8 cellular contexts compared by ENCODE assay signal in genomic region chr10:77501152-77501845, GRCh38.
A peak's percentile ranks its signal among the peaks of the same experiment; 100 is the strongest.
DNase-seq lines count a peak whose midpoint lies in the region; ATAC-seq and TF ChIP-seq lines count a peak whose summit lies in the region.

No MANE protein-coding gene starts in this region.

- peak; percentile 96 for DNase-seq in EH (ENCODE audit: low read depth)
- no peak for DNase-seq in neural crest cell (ENCODE audit: low read depth, low spot score)
- DNase-seq in WTC11 (ENCODE audit: low spot score) = no peak
- no peak for DNase-seq in NCI-H1105 (lab: John Stamatoyannopoulos, UW)
- no peak for DNase-seq in NCI-H510A treated with DMSO at 0.1 percent for 48 hours (lab: John Stamatoyannopoulos, UW)
- no peak for DNase-seq in DMS 273 treated with DMSO at 0.1 percent for 48 hours (lab: John Stamatoyannopoulos, UW)

- peaks cover 3% of the 10 kb centered on the region for H3K27me3 Mint-ChIP-seq in brain
- peaks cover 7% of the 10 kb centered on the region for H3K27me3 Mint-ChIP-seq in neural crest cell (ENCODE audit: low read depth)
- no peaks in the 10 kb centered on the region for H3K27me3 Mint-ChIP-seq in WTC11 (ENCODE audit: low read depth)

- H3K4me1 Mint-ChIP-seq in brain = peaks cover 46% of the 10 kb centered on the region
- peaks cover 18% of the 10 kb centered on the region for H3K4me1 Mint-ChIP-seq in neural crest cell
- H3K4me1 Mint-ChIP-seq in WTC11 = peaks cover 7% of the 10 kb centered on the region

- peak overlapping the region in 4 of 5 experiments; percentile 39 to 95 (median 50) for H3K27ac Mint-ChIP-seq in brain
- peak overlapping the region; percentile 64 for H3K27ac Mint-ChIP-seq in neural crest cell (ENCODE audit: unreplicated experiment)
- no peak overlapping the region for H3K27ac Mint-ChIP-seq in WTC11

- no peak for TF ChIP-seq CTCF in brain (conservative IDR thresholded peaks at IDR 0.05)
- TF ChIP-seq CTCF in neural crest cell (conservative IDR thresholded peaks at IDR 0.05) = no peak
- TF ChIP-seq CTCF in WTC11 (IDR thresholded peaks at IDR 0.05) = no peak

- ATAC-seq in HG03060 (IDR thresholded peaks at IDR 0.05; ENCODE audit: low read depth, unreplicated experiment) = peak; percentile 3
- no peak for ATAC-seq in WTC11

- POLR2A ChIA-PET in WTC11 (lab: Charles Lee) = no interaction called here

- H3K4me3 Mint-ChIP-seq in brain = no peak overlapping the region
- no peak overlapping the region for H3K4me3 Mint-ChIP-seq in neural crest cell
- H3K4me3 Mint-ChIP-seq in WTC11 = no peak overlapping the region

- CTCF ChIA-PET in WTC11 (lab: Charles Lee) = no interaction called here

- no peaks in the 10 kb centered on the region for H3K36me3 Mint-ChIP-seq in brain
- H3K36me3 Mint-ChIP-seq in neural crest cell (ENCODE audit: low read depth) = no peaks in the 10 kb centered on the region
- H3K36me3 Mint-ChIP-seq in WTC11 = no peaks in the 10 kb centered on the region

- H3K9me3 Mint-ChIP-seq in brain (peaks cover 0 to 5% (median 0%) of the 10 kb centered on the region in 5 experiments), neural crest cell (peaks cover 2% of the 10 kb centered on the region), WTC11 (no peaks in the 10 kb centered on the region)

TF ChIP-seq in WTC11, 78 proteins besides CTCF, POLR2A, EP300 and RAD21:
- no peak for TF ChIP-seq AR (CRISPR knock-in tag; IDR thresholded peaks at IDR 0.05)
- TF ChIP-seq TCF7 (CRISPR knock-in tag; IDR thresholded peaks at IDR 0.05; ENCODE audit: low read depth) = no peak
- no peak for TF ChIP-seq ZNF138 (CRISPR knock-in tag; conservative IDR thresholded peaks at IDR 0.05)
- no peak for TF ChIP-seq USF1 (CRISPR knock-in tag; IDR thresholded peaks at IDR 0.05)
- no peak for TF ChIP-seq ZNF232 (CRISPR knock-in tag; IDR thresholded peaks at IDR 0.05)
- no peak for TF ChIP-seq ARID4B (CRISPR knock-in tag; IDR thresholded peaks at IDR 0.05; ENCODE audit: borderline replicate concordance)
- no peak for TF ChIP-seq CDX4 (CRISPR knock-in tag; IDR thresholded peaks at IDR 0.05; ENCODE audit: borderline replicate concordance)
- no peak for TF ChIP-seq NR1H2 (CRISPR knock-in tag; IDR thresholded peaks at IDR 0.05)
- TF ChIP-seq ZNF532 (CRISPR knock-in tag; IDR thresholded peaks at IDR 0.05; ENCODE audit: borderline replicate concordance) = no peak
- no peak for TF ChIP-seq ZNF219 (CRISPR knock-in tag; IDR thresholded peaks at IDR 0.05; ENCODE audit: borderline replicate concordance)
